1 cellular context compared by ENCODE assay signal in the genomic region with DNA sequence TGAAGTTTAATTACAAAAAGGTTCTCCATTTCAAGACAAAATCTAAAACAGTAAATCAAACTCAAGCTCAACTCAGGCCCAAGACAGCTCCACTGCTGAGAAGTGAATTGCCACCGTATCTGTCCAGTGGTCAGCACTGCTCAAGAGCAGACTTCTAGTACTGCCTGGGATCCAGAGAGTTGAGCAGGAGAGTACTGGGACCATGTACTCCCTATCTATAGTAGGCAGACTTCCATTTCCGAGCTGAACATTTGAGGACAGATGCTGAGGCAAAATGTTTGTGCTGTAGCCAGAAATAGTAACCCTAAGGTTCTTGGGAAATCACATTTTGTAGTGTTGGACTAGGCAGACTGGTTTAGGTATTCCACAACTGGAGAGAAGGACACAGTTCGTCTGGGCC.
TF ChIP-seq lines count a peak whose summit lies in the region.

No MANE protein-coding gene starts in this region.

TF ChIP-seq in GM23338, 12 proteins besides CTCF, POLR2A, EP300 and RAD21 (continued from another document):
- no peak for TF ChIP-seq ZNF462 (CRISPR knock-in tag; IDR thresholded peaks at IDR 0.05)
- TF ChIP-seq, protein P1, sequence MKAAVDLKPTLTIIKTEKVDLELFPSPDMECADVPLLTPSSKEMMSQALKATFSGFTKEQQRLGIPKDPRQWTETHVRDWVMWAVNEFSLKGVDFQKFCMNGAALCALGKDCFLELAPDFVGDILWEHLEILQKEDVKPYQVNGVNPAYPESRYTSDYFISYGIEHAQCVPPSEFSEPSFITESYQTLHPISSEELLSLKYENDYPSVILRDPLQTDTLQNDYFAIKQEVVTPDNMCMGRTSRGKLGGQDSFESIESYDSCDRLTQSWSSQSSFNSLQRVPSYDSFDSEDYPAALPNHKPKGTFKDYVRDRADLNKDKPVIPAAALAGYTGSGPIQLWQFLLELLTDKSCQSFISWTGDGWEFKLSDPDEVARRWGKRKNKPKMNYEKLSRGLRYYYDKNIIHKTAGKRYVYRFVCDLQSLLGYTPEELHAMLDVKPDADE (IDR thresholded peaks at IDR 0.05) = no peak
- TF ChIP-seq EZH2 (IDR thresholded peaks at IDR 0.05; ENCODE audit: low read depth, unreplicated experiment) = no peak
- TF ChIP-seq CREB1 (CRISPR knock-in tag; IDR thresholded peaks at IDR 0.05; ENCODE audit: low read depth) = no peak
- TF ChIP-seq ZNF114 (CRISPR knock-in tag; IDR thresholded peaks at IDR 0.05) = no peak
- no peak for TF ChIP-seq JUNB (IDR thresholded peaks at IDR 0.05; ENCODE audit: unreplicated experiment)
- TF ChIP-seq NANOG (IDR thresholded peaks at IDR 0.05; ENCODE audit: borderline replicate concordance) = no peak
